ENCODE assay signal across 8 cellular contexts in genomic region chr11:64745523-64746328, GRCh38. TPM values are rescaled to one million over a fixed set of nuclear protein-coding genes. Genes with fewer than 3 reads are reported as not detected.
DNase-seq lines count a peak whose midpoint lies in the region; ATAC-seq, FAIRE-seq and TF ChIP-seq lines count a peak whose summit lies in the region.
"Had no signal": no experiment of that assay in that cellular context is flagged by ENCODE, and none has a peak within 500 bp of the region (broad histone marks: within the 10 kb centered on the region; RNA-seq: fewer than 3 reads in every experiment).

No MANE protein-coding gene starts in this region.

- intact Hi-C loops in left ventricle myocardium inferior (cut with micrococcal nuclease): no loop called here
- intact Hi-C loops in posterior vena cava (cut with DNase I): no loop called here

- H3K9me3 ChIP-seq in RWPE2 (ENCODE audit: severe bottlenecking): no peaks in the 10 kb centered on the region
- no peaks in the 10 kb centered on the region for H3K9me3 ChIP-seq in left ventricle myocardium inferior (replicated peaks)

- no peak for TF ChIP-seq CTCF in RWPE2 (IDR thresholded peaks at IDR 0.05; ENCODE audit: poor library complexity, severe bottlenecking)
- TF ChIP-seq CTCF in left ventricle myocardium inferior (IDR thresholded peaks at IDR 0.05; ENCODE audit: borderline replicate concordance): no peak

- DNase-seq in GM19239 (ENCODE audit: insufficient read length, low spot score) (peak; percentile 80), RWPE2 (ENCODE audit: low spot score) (no peak), left ventricle myocardium inferior (peak; percentile 92), posterior vena cava (ENCODE audit: low spot score) (peak; percentile 97), NCI-H510A (lab: John Stamatoyannopoulos, UW) (no peak)
- DNase-seq in activated naive CD4-positive, alpha-beta T cell treated with anti-CD3 and anti-CD28 coated beads, Interleukin-2, amount 50 U/mL, for 16 hours: peak; percentile 69

- H3K4me3 ChIP-seq in RWPE2 (ENCODE audit: severe bottlenecking) (peak overlapping the region; percentile 25), left ventricle myocardium inferior (peak overlapping the region; percentile 77)

- FAIRE-seq in GM19239 (lab: Jason Lieb, UNC): peak; percentile 78

- H3K27ac ChIP-seq in RWPE2 (ENCODE audit: poor library complexity, severe bottlenecking): no peak overlapping the region
- H3K27ac ChIP-seq in left ventricle myocardium inferior (replicated peaks): peak overlapping the region; percentile 99

- H3K4me1 ChIP-seq in RWPE2 (ENCODE audit: insufficient read depth, poor library complexity, severe bottlenecking) (peaks cover 4% of the 10 kb centered on the region), left ventricle myocardium inferior (peaks cover 49% of the 10 kb centered on the region)

- H3K27me3 ChIP-seq in RWPE2 (ENCODE audit: insufficient read depth, poor library complexity, severe bottlenecking): peaks cover 23% of the 10 kb centered on the region
- no peaks in the 10 kb centered on the region for H3K27me3 ChIP-seq in left ventricle myocardium inferior (ENCODE audit: low read depth)

- ATAC-seq in RWPE2 (ENCODE audit: low read depth) (peak; percentile 23), HG02763 (IDR thresholded peaks at IDR 0.05; ENCODE audit: unreplicated experiment) (no peak)

- no peaks in the 10 kb centered on the region for H3K36me3 ChIP-seq in RWPE2 (ENCODE audit: low read depth)
- H3K36me3 ChIP-seq in left ventricle myocardium inferior: peaks cover 13% of the 10 kb centered on the region

RNA-seq across cellular contexts. Expression of gene RASGRP2, which starts 1.8 kb away (rescaled TPM):
- total RNA-seq in left ventricle myocardium inferior (21.1 TPM), posterior vena cava (10 to 100 TPM; 41.3 to 49.6 TPM)
- total RNA-seq: epithelial cell of proximal tubule had no signal

RNA-seq across cellular contexts. Expression of gene PYGM, which starts 14.0 kb away (rescaled TPM):
- 89.5 TPM for total RNA-seq in left ventricle myocardium inferior
- total RNA-seq in posterior vena cava: 10 to 100 TPM; 19.3 to 43.2 TPM
- total RNA-seq: epithelial cell of proximal tubule had no signal

RNA-seq across cellular contexts. Expression of gene NRXN2, which starts 22.7 kb away (rescaled TPM):
- total RNA-seq in left ventricle myocardium inferior (0.71 TPM), posterior vena cava (1 to 10 TPM; 7.9 to 8.8 TPM)
- total RNA-seq: epithelial cell of proximal tubule had no signal

RNA-seq across cellular contexts. Expression of gene SF1, which starts 32.6 kb away (rescaled TPM):
- 188 TPM for total RNA-seq in left ventricle myocardium inferior
- 100 to 1,000 TPM; 181 to 189 TPM for total RNA-seq in posterior vena cava

RNA-seq across cellular contexts. Expression of gene MAP4K2, which starts 57.3 kb away (rescaled TPM):
- total RNA-seq in left ventricle myocardium inferior (7.5 TPM), posterior vena cava (10 to 100 TPM; 13.2 to 14.7 TPM)

Comparison
In these comparisons a context has a peak if more than half of its experiments do, and no peak if none do; other contexts are left out.
1. DNase-seq: peak in GM19239 (single experiment), activated naive CD4-positive, alpha-beta T cell treated with anti-CD3 and anti-CD28 coated beads, Interleukin-2, amount 50 U/mL, for 16 hours (single experiment), left ventricle myocardium inferior (single experiment) and posterior vena cava (single experiment); none in RWPE2 (single experiment) and NCI-H510A (single experiment).